18 cellular contexts compared by ENCODE assay signal in the genomic region with DNA sequence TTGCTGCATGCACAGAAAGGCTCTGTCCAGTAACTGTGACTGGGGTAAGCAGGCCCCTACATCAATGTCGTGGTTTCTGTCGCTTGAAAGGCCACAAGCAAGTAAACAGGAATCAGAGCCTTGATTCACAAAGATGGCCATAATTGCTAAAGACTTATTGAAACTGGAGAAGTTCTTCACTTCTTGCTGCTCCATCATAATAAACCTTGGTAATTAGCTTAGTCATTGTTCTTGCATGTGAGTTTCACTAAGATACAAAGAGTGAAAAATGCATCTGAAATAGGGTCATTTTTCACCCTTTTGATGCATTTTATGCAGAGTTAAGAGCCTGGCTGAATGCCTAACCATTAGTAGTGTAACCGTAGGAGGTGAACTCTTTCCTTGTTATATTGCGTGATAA. TPM values are rescaled to one million over a fixed set of nuclear protein-coding genes. Genes with fewer than 3 reads are reported as not detected.
DNase-seq lines count a peak whose midpoint lies in the region; ATAC-seq and TF ChIP-seq lines count a peak whose summit lies in the region.
"Had no signal": no experiment of that assay in that cellular context is flagged by ENCODE, and none has a peak within 500 bp of the region (broad histone marks: within the 10 kb centered on the region; RNA-seq: fewer than 3 reads in every experiment).

No MANE protein-coding gene starts in this region.

- peak overlapping the region in 8 of 12 donors; percentile 62 to 96 (median 88) for H3K4me3 ChIP-seq in heart left ventricle
- peak overlapping the region; percentile 76 for H3K4me3 ChIP-seq in endocrine pancreas (ENCODE audit: control insufficient read depth, insufficient read depth, low read length)
- peak overlapping the region in 1 of 2 donors; percentile 69 for H3K4me3 ChIP-seq in vagina
- H3K4me3 ChIP-seq: colonic mucosa, skin epidermis, testis had no signal

- H3K9ac ChIP-seq in endocrine pancreas (ENCODE audit: control insufficient read depth, insufficient read depth, low read length) = no peak overlapping the region

- DNase-seq in heart left ventricle = no peak
- no peak for DNase-seq in Right ventricle myocardium inferior (ENCODE audit: missing footprints)
- no peak for DNase-seq in vagina (ENCODE audit: extremely low spot score in 2 of 2)
- DNase-seq in hepatic stellate cell (ENCODE audit: low spot score) = no peak
- no peak for DNase-seq in DMS153 treated with DMSO at 0.1 percent for 48 hours (lab: John Stamatoyannopoulos, UW; ENCODE audit: unreplicated experiment)
- DNase-seq: colonic mucosa; foreskin keratinocyte; left colon; MM.1S; naive thymus-derived CD8-positive, alpha-beta T cell; testis had no signal

- TF ChIP-seq POLR2A in heart left ventricle (IDR thresholded peaks at IDR 0.05) (no peak), vagina (IDR thresholded peaks at IDR 0.05) (no peak)

- H3K27me3 Mint-ChIP-seq in nephron (ENCODE audit: low read depth) = peaks cover 11% of the 10 kb centered on the region

- peak overlapping the region; percentile 89 to 99 (median 99) for H3K4me3 Mint-ChIP-seq in nephron
- H3K4me3 Mint-ChIP-seq: activated naive CD8-positive, alpha-beta T cell; naive thymus-derived CD8-positive, alpha-beta T cell; WTC11 had no signal

- H3K9me3 Mint-ChIP-seq in nephron = no peaks in the 10 kb centered on the region
- H3K9me3 Mint-ChIP-seq: naive thymus-derived CD8-positive, alpha-beta T cell; WTC11 had no signal

- intact Hi-C loops in heart left ventricle (cut with DNase I) = no loop called here
- intact Hi-C loops in Right ventricle myocardium inferior (cut with DNase I) = no loop called here
- intact Hi-C loops in vagina (cut with DNase I) = no loop called here

- peak overlapping the region in 10 of 12 donors; percentile 2 to 94 (median 60) for H3K27ac ChIP-seq in heart left ventricle
- H3K27ac ChIP-seq in vagina = peak overlapping the region; percentile 85
- H3K27ac ChIP-seq: colonic mucosa, foreskin keratinocyte, skin epidermis had no signal

- H3K9me3 ChIP-seq in heart left ventricle (no peaks in the 10 kb centered on the region), endocrine pancreas (ENCODE audit: control insufficient read depth, low read length) (no peaks in the 10 kb centered on the region), vagina (no peaks in the 10 kb centered on the region)
- H3K9me3 ChIP-seq: colonic mucosa, testis had no signal

- H3K27ac Mint-ChIP-seq in nephron = peak overlapping the region; percentile 28 to 97 (median 73)
- H3K27ac Mint-ChIP-seq: activated naive CD8-positive, alpha-beta T cell; naive thymus-derived CD8-positive, alpha-beta T cell; WTC11 had no signal

- peaks cover 70% of the 10 kb centered on the region for H3K4me1 Mint-ChIP-seq in nephron

- WGBS in heart left ventricle, 4 donors = 44 to 55% (median 51%) methylated on average over 4 of the region's 4 CpGs

- no peaks in the 10 kb centered on the region for H3K36me3 Mint-ChIP-seq in nephron (ENCODE audit: low read depth)
- H3K36me3 Mint-ChIP-seq: activated naive CD8-positive, alpha-beta T cell; WTC11 had no signal

- H3K4me1 ChIP-seq in heart left ventricle (peaks cover 0 to 74% (median 40%) of the 10 kb centered on the region in 12 donors), endocrine pancreas (ENCODE audit: control insufficient read depth, insufficient read depth, low read length) (peaks cover 17% of the 10 kb centered on the region), vagina (peaks cover 62% of the 10 kb centered on the region)
- H3K4me1 ChIP-seq: foreskin keratinocyte, testis had no signal

- H3K36me3 ChIP-seq in heart left ventricle (no peaks in the 10 kb centered on the region), endocrine pancreas (ENCODE audit: control insufficient read depth, insufficient read depth, low read length) (no peaks in the 10 kb centered on the region), vagina (no peaks in the 10 kb centered on the region)
- H3K36me3 ChIP-seq: colonic mucosa had no signal

- no peak for ATAC-seq in heart left ventricle
- no peak for ATAC-seq in Right ventricle myocardium inferior
- ATAC-seq in GM21737 (IDR thresholded peaks at IDR 0.05; ENCODE audit: unreplicated experiment) = no peak
- ATAC-seq: foreskin keratinocyte; left colon; naive thymus-derived CD8-positive, alpha-beta T cell; WTC11 had no signal

- TF ChIP-seq CTCF in heart left ventricle (IDR thresholded peaks at IDR 0.05) (no peak), nephron (IDR thresholded peaks at IDR 0.05; ENCODE audit: unreplicated experiment in 3 of 3) (no peak), vagina (IDR thresholded peaks at IDR 0.05) (no peak)

- H3K27me3 ChIP-seq in heart left ventricle = peaks cover 0 to 33% (median 0%) of the 10 kb centered on the region in 9 donors
- H3K27me3 ChIP-seq in endocrine pancreas (ENCODE audit: control insufficient read depth, insufficient read depth, low read length) = no peaks in the 10 kb centered on the region
- no peaks in the 10 kb centered on the region for H3K27me3 ChIP-seq in vagina
- H3K27me3 ChIP-seq: colonic mucosa, foreskin keratinocyte, testis had no signal

RNA-seq across cellular contexts. Expression of a gene that starts 3.2 kb away (rescaled TPM):
- 10 to 100 TPM in 6 of 9 donors, 1 to 10 TPM in 3; 4.9 to 23.2 (median 10.9) TPM for total RNA-seq in heart left ventricle
- polyA plus RNA-seq in heart left ventricle = 1 to 10 TPM; 2.8 to 3.1 TPM
- 17.7 TPM for total RNA-seq in Right ventricle myocardium inferior
- 34.9 TPM for total RNA-seq in vagina
- total RNA-seq: naive thymus-derived CD8-positive, alpha-beta T cell; OCI-LY7 had no signal
- polyA plus RNA-seq: naive thymus-derived CD8-positive, alpha-beta T cell had no signal
